Comparison of ENCODE assay signal across 33 cellular contexts in the genomic region with DNA sequence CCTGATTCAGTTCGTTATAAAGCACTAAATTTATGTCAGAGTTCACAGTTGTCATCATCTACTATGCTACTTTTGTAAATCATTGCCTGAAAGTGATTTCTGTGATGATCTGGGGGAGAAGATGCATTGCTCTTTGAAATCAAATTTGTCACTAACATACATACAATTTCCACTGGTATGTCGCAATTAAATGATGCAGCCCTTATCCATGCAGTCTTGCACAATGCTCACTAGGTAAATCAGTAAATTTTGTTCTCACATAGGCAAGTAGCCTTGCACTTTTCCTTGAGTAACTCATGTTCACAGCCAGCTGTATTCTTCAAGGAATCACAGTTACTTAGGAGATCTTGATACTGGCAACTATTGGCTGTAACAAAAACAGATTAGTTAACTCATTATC. TPM values are rescaled to one million over a fixed set of nuclear protein-coding genes. Genes with fewer than 3 reads are reported as not detected.
"Had no signal": no experiment of that assay in that cellular context is flagged by ENCODE, and none has a peak within 500 bp of the region (broad histone marks: within the 10 kb centered on the region; RNA-seq: fewer than 3 reads in every experiment).

No MANE protein-coding gene starts in this region.

- H3K4me3 ChIP-seq: cardiac muscle cell, Peyer's patch had no signal

- DNase-seq: activated B cell treated with CpG ODN at 0.5 μM for 24 hours; activated CD4-positive, alpha-beta memory T cell treated with anti-CD3 and anti-CD28 coated beads, Interleukin-2, amount 10 ng/mL, durations not matched to agents 7 days and 5 days; activated CD4-positive, alpha-beta T cell treated with anti-CD3 and anti-CD28 coated beads for 1 hour; activated CD4-positive, alpha-beta T cell treated with anti-CD3 and anti-CD28 coated beads for 48 hours; activated CD8-positive, alpha-beta memory T cell treated with anti-CD3 and anti-CD28 coated beads for 24 hours; activated CD8-positive, alpha-beta memory T cell treated with anti-CD3 and anti-CD28 coated beads, Interleukin-2, amount 10 ng/mL, durations not matched to agents 7 days and 5 days; activated CD8-positive, alpha-beta memory T cell treated with anti-CD3 and anti-CD28 coated beads, Interleukin-2, amount 50 U/mL, for 48 hours; activated effector memory CD4-positive, alpha-beta T cell treated with Interleukin-2 at 50 U/mL for 16 hours; activated naive CD4-positive, alpha-beta T cell treated with anti-CD3 and anti-CD28 coated beads, Interleukin-2, amount 10 ng/mL, durations not matched to agents 7 days and 5 days; activated naive CD8-positive, alpha-beta T cell treated with anti-CD3 and anti-CD28 coated beads, Interleukin-2, amount 50 U/mL, for 24 hours; activated T-cell treated with anti-CD3 and anti-CD28 coated beads, Interleukin-2, amount 50 U/mL, for 48 hours; amniotic stem cell; aorta; brain microvascular endothelial cell; NCI-H1105; NCI-H1417 treated with DMSO at 0.1 percent for 48 hours; NCI-H187 treated with DMSO at 0.1 percent for 48 hours; NCI-H2081; NCI-H226; NCI-H524 treated with DMSO at 0.1 percent for 48 hours; PC-3; Peyer's patch; RPMI8226; SW 1271; T-helper 1 cell; T-helper 2 cell; T-helper 9 cell had no signal

- H3K27me3 ChIP-seq: brain microvascular endothelial cell, cardiac muscle cell, Peyer's patch had no signal

- H3K9me3 ChIP-seq: Peyer's patch had no signal

- H3K27ac ChIP-seq: brain microvascular endothelial cell, cardiac muscle cell, Peyer's patch, VCaP had no signal

- H3K4me1 ChIP-seq: Peyer's patch had no signal

- H3K36me3 ChIP-seq: brain microvascular endothelial cell, cardiac muscle cell, Peyer's patch had no signal

- ATAC-seq: activated CD8-positive, alpha-beta memory T cell treated with anti-CD3 and anti-CD28 coated beads, Interleukin-2, amount 10 ng/mL, durations not matched to agents 7 days and 5 days; activated naive CD8-positive, alpha-beta T cell treated with anti-CD3 and anti-CD28 coated beads, Interleukin-2, amount 50 U/mL, for 24 hours; PC-3; Right ventricle myocardium inferior had no signal

RNA-seq across cellular contexts. Expression of a gene that starts 20.8 kb away (rescaled TPM):
- total RNA-seq: activated B cell treated with CpG ODN at 0.5 μM for 24 hours; activated CD4-positive, alpha-beta memory T cell treated with anti-CD3 and anti-CD28 coated beads, Interleukin-2, amount 10 ng/mL, durations not matched to agents 7 days and 5 days; activated CD8-positive, alpha-beta memory T cell treated with anti-CD3 and anti-CD28 coated beads, Interleukin-2, amount 10 ng/mL, durations not matched to agents 7 days and 5 days; aorta; cardiac muscle cell; chondrocyte; M059J; PC-3; Peyer's patch; Right ventricle myocardium inferior had no signal
- polyA plus RNA-seq: aorta, cardiac muscle cell had no signal

RNA-seq across cellular contexts. Expression of a gene that starts 51.7 kb away (rescaled TPM):
- total RNA-seq: activated B cell treated with CpG ODN at 0.5 μM for 24 hours; activated CD4-positive, alpha-beta memory T cell treated with anti-CD3 and anti-CD28 coated beads, Interleukin-2, amount 10 ng/mL, durations not matched to agents 7 days and 5 days; activated CD8-positive, alpha-beta memory T cell treated with anti-CD3 and anti-CD28 coated beads, Interleukin-2, amount 10 ng/mL, durations not matched to agents 7 days and 5 days; aorta; cardiac muscle cell; chondrocyte; M059J; NCI-H460; PC-3; Peyer's patch; Right ventricle myocardium inferior had no signal
- polyA plus RNA-seq: cardiac muscle cell had no signal

RNA-seq across cellular contexts. Expression of a gene that starts 55.9 kb away (rescaled TPM):
- total RNA-seq: activated B cell treated with CpG ODN at 0.5 μM for 24 hours; activated CD4-positive, alpha-beta memory T cell treated with anti-CD3 and anti-CD28 coated beads, Interleukin-2, amount 10 ng/mL, durations not matched to agents 7 days and 5 days; activated CD8-positive, alpha-beta memory T cell treated with anti-CD3 and anti-CD28 coated beads, Interleukin-2, amount 10 ng/mL, durations not matched to agents 7 days and 5 days; aorta; cardiac muscle cell; chondrocyte; M059J; NCI-H460; PC-3; Peyer's patch had no signal
- polyA plus RNA-seq: aorta, cardiac muscle cell had no signal
